In the genomic region with DNA sequence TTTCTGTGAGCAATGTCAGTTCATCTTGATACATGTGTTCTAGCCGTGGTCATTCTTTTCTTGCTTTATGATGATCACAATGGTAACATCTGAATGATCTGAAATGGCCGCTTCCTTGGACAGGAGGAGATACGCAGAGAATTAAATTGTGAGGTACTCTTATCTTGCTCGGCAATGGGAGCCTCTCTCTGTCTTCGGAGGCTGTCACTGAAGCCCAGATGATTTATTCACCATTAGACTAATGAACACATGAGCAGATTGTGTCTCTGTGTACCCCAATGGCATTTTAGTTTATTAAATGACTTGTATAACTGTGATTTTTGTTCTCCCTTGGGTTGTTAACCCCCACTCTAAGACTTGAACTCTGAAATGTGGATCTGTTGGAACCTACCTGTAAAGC, we compare ENCODE assay signal across 21 cellular contexts.
"Had no signal": no experiment of that assay in that cellular context is flagged by ENCODE, and none has a peak within 500 bp of the region (broad histone marks: within the 10 kb centered on the region; RNA-seq: fewer than 3 reads in every experiment).

No MANE protein-coding gene starts in this region.

- H3K9ac ChIP-seq: KMS-11 had no signal

- H3K27ac ChIP-seq: brain microvascular endothelial cell, KMS-11, VCaP had no signal

- H3K27me3 ChIP-seq: brain microvascular endothelial cell had no signal

- DNase-seq: activated CD4-positive, alpha-beta T cell treated with anti-CD3 and anti-CD28 coated beads for 36 hours; activated CD8-positive, alpha-beta memory T cell treated with anti-CD3 and anti-CD28 coated beads, Interleukin-2, amount 50 U/mL, for 4 hours; activated CD8-positive, alpha-beta T cell treated with anti-CD3 and anti-CD28 coated beads for 36 hours; activated gamma-delta T cell treated with Interleukin-2 at 50 U/mL for 16 hours; activated naive CD4-positive, alpha-beta T cell treated with anti-CD3 and anti-CD28 coated beads, Interleukin-2, amount 10 ng/mL, durations not matched to agents 7 days and 5 days; activated naive CD8-positive, alpha-beta T cell treated with anti-CD3 and anti-CD28 coated beads for 36 hours; activated T-cell treated with anti-CD3 and anti-CD28 coated beads, Interleukin-2, amount 50 U/mL, for 72 hours; brain microvascular endothelial cell; cerebellar nuclear complex; NCI-H1092; NCI-H1417; NCI-H2029; NCI-H2107; NCI-H510A treated with DMSO at 0.1 percent for 48 hours; NCI-H69; NK-92 treated with Interleukin-12 subunit alpha and Interleukin-12 subunit beta, amount 100 ng/mL, for 24 hours; SHP77; T-helper 2 cell; T1000 had no signal
